ENCODE assay signal across 7 cellular contexts in the genomic region with DNA sequence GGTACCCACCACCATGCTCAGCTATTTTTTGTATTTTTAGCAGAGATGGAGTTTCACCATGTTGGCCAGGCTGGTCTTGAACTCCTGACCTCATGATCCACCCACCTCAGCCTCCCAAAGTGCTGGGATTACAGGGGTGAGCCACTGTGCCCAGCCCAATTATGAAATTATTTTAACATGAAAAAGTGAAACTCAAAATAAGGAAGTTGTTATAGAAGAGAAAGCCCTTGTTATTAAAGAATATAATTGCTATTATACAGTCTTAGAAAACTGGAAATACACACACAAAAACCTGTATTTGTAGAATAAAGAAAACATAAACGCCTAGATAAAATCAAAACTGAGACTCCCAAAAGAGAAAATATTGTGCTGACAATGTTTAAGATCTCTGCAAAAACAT. TPM values are rescaled to one million over a fixed set of nuclear protein-coding genes. Genes with fewer than 3 reads are reported as not detected.
"Had no signal": no experiment of that assay in that cellular context is flagged by ENCODE, and none has a peak within 500 bp of the region (broad histone marks: within the 10 kb centered on the region; RNA-seq: fewer than 3 reads in every experiment).

No MANE protein-coding gene starts in this region.

RNA-seq across cellular contexts. Expression of a gene that starts 45.2 kb away (rescaled TPM):
- total RNA-seq: activated CD4-positive, alpha-beta memory T cell treated with anti-CD3 and anti-CD28 coated beads for 36 hours; activated CD4-positive, alpha-beta T cell treated with anti-CD3 and anti-CD28 coated beads, Interleukin-2, amount 10 ng/mL, durations not matched to agents 24 days and 14 days; activated CD8-positive, alpha-beta memory T cell treated with anti-CD3 and anti-CD28 coated beads for 36 hours; activated CD8-positive, alpha-beta memory T cell treated with anti-CD3 and anti-CD28 coated beads, Interleukin-2, amount 10 ng/mL, durations not matched to agents 7 days and 5 days; activated CD8-positive, alpha-beta T cell treated with anti-CD3 and anti-CD28 coated beads, Interleukin-2, amount 10 ng/mL, durations not matched to agents 7 days and 5 days; activated naive CD4-positive, alpha-beta T cell treated with anti-CD3 and anti-CD28 coated beads for 36 hours; activated T-helper 1 cell treated with anti-CD3 and anti-CD28 coated beads, Interleukin-12 subunit alpha, Interleukin-12 subunit beta, Interleukin-2, Interleukin-4 antibody, amounts not matched to agents 30 ng/mL and 10 ng/mL and 1 ng/mL, durations not matched to agents 14 hours and 24 hours and 36 hours had no signal
